ENCODE assay signal across 2 cellular contexts in genomic region chr16:89049484-89050118, GRCh38.
TF ChIP-seq lines count a peak whose summit lies in the region.

No MANE protein-coding gene starts in this region.

TF ChIP-seq in SK-N-SH, 30 proteins besides CTCF, POLR2A, EP300 and RAD21:
- no peak for TF ChIP-seq FOSL2 (IDR thresholded peaks at IDR 0.05; ENCODE audit: borderline replicate concordance, low read depth)
- TF ChIP-seq PBX3 (IDR thresholded peaks at IDR 0.05) = no peak
- no peak for TF ChIP-seq USF1 (IDR thresholded peaks at IDR 0.05; ENCODE audit: borderline replicate concordance, low read depth)
- no peak for TF ChIP-seq POLR2AphosphoS5 (IDR thresholded peaks at IDR 0.05; ENCODE audit: low read depth, low read length)
- TF ChIP-seq IRF3 (IDR thresholded peaks at IDR 0.05; ENCODE audit: low read depth, low read length) = no peak
- no peak for TF ChIP-seq EZH2phosphoT487 (IDR thresholded peaks at IDR 0.05; ENCODE audit: borderline replicate concordance, low read depth)
- TF ChIP-seq GABPA (IDR thresholded peaks at IDR 0.05; ENCODE audit: low read depth) = no peak
- no peak for TF ChIP-seq SMC3 (IDR thresholded peaks at IDR 0.05; ENCODE audit: low read depth, low read length)
- no peak for TF ChIP-seq ELF1 (IDR thresholded peaks at IDR 0.05)

TF ChIP-seq in SK-N-SH treated with all-trans-retinoic acid at 6 μM for 48 hours, 23 proteins besides CTCF, POLR2A, EP300 and RAD21:
- TF ChIP-seq CREB5 (CRISPR knock-in tag; IDR thresholded peaks at IDR 0.05; ENCODE audit: low read depth) (no peak), ZNF8 (CRISPR knock-in tag; IDR thresholded peaks at IDR 0.05) (no peak), ISL1 (CRISPR knock-in tag; IDR thresholded peaks at IDR 0.05) (no peak), POU6F1 (CRISPR knock-in tag; IDR thresholded peaks at IDR 0.05; ENCODE audit: borderline replicate concordance, low read depth) (no peak), TOX (CRISPR knock-in tag; IDR thresholded peaks at IDR 0.05; ENCODE audit: borderline replicate concordance) (no peak), PATZ1 (CRISPR knock-in tag; IDR thresholded peaks at IDR 0.05; ENCODE audit: borderline replicate concordance) (no peak), OSR1 (CRISPR knock-in tag; IDR thresholded peaks at IDR 0.05) (no peak), ARNTL (CRISPR knock-in tag; IDR thresholded peaks at IDR 0.05; ENCODE audit: borderline replicate concordance, low read depth) (no peak), ZC3H10 (CRISPR knock-in tag; IDR thresholded peaks at IDR 0.05) (no peak), ZFP30 (CRISPR knock-in tag; IDR thresholded peaks at IDR 0.05) (no peak), CSRNP3 (CRISPR knock-in tag; IDR thresholded peaks at IDR 0.05) (no peak)
